Comparison of ENCODE assay signal across 12 cellular contexts in genomic region chr1:63746129-63746864, GRCh38. TPM values are rescaled to one million over a fixed set of nuclear protein-coding genes. Genes with fewer than 3 reads are reported as not detected.
DNase-seq lines count a peak whose midpoint lies in the region; ATAC-seq, FAIRE-seq and TF ChIP-seq lines count a peak whose summit lies in the region.
"Had no signal": no experiment of that assay in that cellular context is flagged by ENCODE, and none has a peak within 500 bp of the region (broad histone marks: within the 10 kb centered on the region; RNA-seq: fewer than 3 reads in every experiment).

No MANE protein-coding gene starts in this region.

- H3K9me3 Mint-ChIP-seq in neural crest cell: peaks cover 4% of the 10 kb centered on the region

- no peaks in the 10 kb centered on the region for H3K4me1 ChIP-seq in small intestine (ENCODE audit: control insufficient read depth in 2 of 2, insufficient read depth in 1 of 2, low read depth in 1 of 2, low read length in 1 of 2)
- H3K4me1 ChIP-seq: prostate gland had no signal

- H3K27me3 ChIP-seq in AG04450 (ENCODE audit: control insufficient read depth, insufficient read depth, low read length) (no peaks in the 10 kb centered on the region), brain microvascular endothelial cell (replicated peaks) (no peaks in the 10 kb centered on the region), small intestine (ENCODE audit: control insufficient read depth in 2 of 2, insufficient read depth in 2 of 2, low read length in 2 of 2) (peaks cover 0 to 2% of the 10 kb centered on the region in 2 donors)

- H3K27me3 Mint-ChIP-seq in neural crest cell (ENCODE audit: low read depth): no peaks in the 10 kb centered on the region

- H3K36me3 Mint-ChIP-seq in neural crest cell (ENCODE audit: low read depth): no peaks in the 10 kb centered on the region

- in situ Hi-C loops in brain microvascular endothelial cell (cut with HindIII; ENCODE audit: low pct_ligation_motif_present, low sequenced_read_pairs): no loop called here

- peak overlapping the region; percentile 69 for H3K27ac ChIP-seq in AG04450 (ENCODE audit: low read depth, low read length)
- peak overlapping the region; percentile 99 for H3K27ac ChIP-seq in brain microvascular endothelial cell
- H3K27ac ChIP-seq in small intestine (ENCODE audit: low read depth in 1 of 2, low read length in 1 of 2): no peak overlapping the region
- H3K27ac ChIP-seq: prostate gland had no signal

- H3K4me3 ChIP-seq in AG04450 (ENCODE audit: low read depth, low read length) (no peak overlapping the region), brain microvascular endothelial cell (ENCODE audit: low read depth, low read length) (no peak overlapping the region), small intestine (ENCODE audit: low read depth in 1 of 2, low read length in 2 of 2) (no peak overlapping the region)
- H3K4me3 ChIP-seq: prostate gland had no signal

- CTCF ChIA-PET in AG04450 (lab: Charles Lee): no interaction called here

- H3K27ac Mint-ChIP-seq in neural crest cell (ENCODE audit: unreplicated experiment): peak overlapping the region; percentile 10

- WGBS in small intestine, 3 donors: 73 to 84% (median 82%) methylated on average over 12 of the region's 12 CpGs

- no peak for TF ChIP-seq CTCF in AG04450 (IDR thresholded peaks at IDR 0.05; ENCODE audit: low read depth, low read length)
- no peak for TF ChIP-seq CTCF in brain microvascular endothelial cell (IDR thresholded peaks at IDR 0.05; ENCODE audit: low read depth, low read length, missing control alignments)
- TF ChIP-seq CTCF in neural crest cell (conservative IDR thresholded peaks at IDR 0.05): no peak

- no peak overlapping the region for H3K4me3 Mint-ChIP-seq in neural crest cell

- peaks cover 16% of the 10 kb centered on the region for H3K4me1 Mint-ChIP-seq in neural crest cell

- no peaks in the 10 kb centered on the region for H3K36me3 ChIP-seq in brain microvascular endothelial cell (replicated peaks)
- no peaks in the 10 kb centered on the region for H3K36me3 ChIP-seq in small intestine (ENCODE audit: control insufficient read depth in 2 of 2, insufficient read depth in 2 of 2, low read length in 2 of 2)
- H3K36me3 ChIP-seq: prostate gland had no signal

- FAIRE-seq in small intestine (lab: Jason Lieb, UNC): no peak
- FAIRE-seq: TTC549 had no signal

- POLR2A ChIA-PET in AG04450 (lab: Yijun Ruan, JAX): interaction anchor here (0.6 kb wide), 1 partner anchor 54 kb away, joined by 3 read pairs; no protein-coding TSS in a partner anchor

- H3K9me3 ChIP-seq in AG04450 (ENCODE audit: control insufficient read depth, insufficient read depth, low read length) (no peaks in the 10 kb centered on the region), small intestine (ENCODE audit: control insufficient read depth, low read depth) (no peaks in the 10 kb centered on the region)
- H3K9me3 ChIP-seq: prostate gland had no signal

- ATAC-seq in HG03521 (IDR thresholded peaks at IDR 0.05; ENCODE audit: unreplicated experiment): no peak
- ATAC-seq: HCT116 had no signal

- DNase-seq in AG04450 (ENCODE audit: low read depth, low spot score) (peak; percentile 39), KG1 (lab: John Stamatoyannopoulos, UW) (peak; percentile 34), brain microvascular endothelial cell (peak; percentile 99), neural crest cell (ENCODE audit: low read depth, low spot score) (peak; percentile 6), small intestine (no peak), RKO (ENCODE audit: low spot score) (no peak), NCI-H1930 (lab: John Stamatoyannopoulos, UW) (no peak)
- DNase-seq: NCI-H1417 had no signal

RNA-seq across cellular contexts. Expression of gene ROR1, which starts 27.5 kb away (rescaled TPM):
- polyA plus RNA-seq in AG04450 (2011; rRNA removed) (7.1 and 7.3 TPM in 2 replicates), small intestine (1 to 10 TPM in 1 of 3 donors, under 1 TPM in 1, not detected in 1; 0.22 to 3.6 TPM)
- polyA minus RNA-seq in AG04450 (2011; rRNA and poly(A)+ RNA removed): 12.2 and 14.9 TPM in 2 replicates
- total RNA-seq in neural crest cell: 10.8 and 11.0 TPM in 2 replicates

Comparison
In these comparisons a context has a peak if more than half of its experiments do, and no peak if none do; other contexts are left out.
1. DNase-seq: peak in AG04450 (single experiment), KG1 (single experiment), brain microvascular endothelial cell (single experiment) and neural crest cell (single experiment); none in small intestine (single experiment), RKO (single experiment) and NCI-H1930 (0 of 2).
2. H3K27ac ChIP-seq: peak in AG04450 (single experiment) and brain microvascular endothelial cell (single experiment); none in small intestine (0 of 2).